In genomic region chr15:81304226-81304625, GRCh38 we compare ENCODE assay signal across 8 cellular contexts. TPM values are rescaled to one million over a fixed set of nuclear protein-coding genes. Genes with fewer than 3 reads are reported as not detected.
A peak's percentile ranks its signal among the peaks of the same experiment; 100 is the strongest.
DNase-seq lines count a peak whose midpoint lies in the region; ATAC-seq and TF ChIP-seq lines count a peak whose summit lies in the region.

No MANE protein-coding gene starts in this region.

- H3K36me3 ChIP-seq in tibial nerve: peaks cover 0 to 80% (median 19%) of the 10 kb centered on the region in 3 donors

- peak in 1 of 2 donors; percentile 20 for ATAC-seq in activated T-cell treated with anti-CD3 and anti-CD28 coated beads, Interleukin-2, amount 50 U/mL, for 72 hours (replicated peaks in 1 of 2)
- no peak for ATAC-seq in GM19351 (IDR thresholded peaks at IDR 0.05; ENCODE audit: unreplicated experiment)

- H3K36me3 Mint-ChIP-seq in activated T-cell treated with anti-CD3 and anti-CD28 coated beads, Interleukin-2, amount 50 U/mL, for 72 hours (ENCODE audit: insufficient read depth in 2 of 2): peaks cover 34 to 69% of the 10 kb centered on the region in 2 donors
- peaks cover 51% of the 10 kb centered on the region for H3K36me3 Mint-ChIP-seq in activated naive CD8-positive, alpha-beta T cell
- H3K36me3 Mint-ChIP-seq in immature natural killer cell: peaks cover 54 to 89% (median 71%) of the 10 kb centered on the region in 3 donors

- H3K27me3 ChIP-seq in tibial nerve: no peaks in the 10 kb centered on the region

- no peaks in the 10 kb centered on the region for H3K9me3 ChIP-seq in tibial nerve

- DNase-seq in activated T-cell treated with anti-CD3 and anti-CD28 coated beads, Interleukin-2, amount 50 U/mL, for 72 hours: no peak
- DNase-seq in activated T-cell treated with anti-CD3 and anti-CD28 coated beads, Interleukin-2, amount 50 U/mL, for 48 hours: no peak
- no peak for DNase-seq in immature natural killer cell
- DNase-seq in tibial nerve (ENCODE audit: low spot score in 2 of 2): peak; percentile 43 to 60
- no peak for DNase-seq in stimulated activated CD4-positive, alpha-beta T cell treated with anti-CD3 and anti-CD28 coated beads, Interleukin-15, amount 100 ng/mL, for 24 hours
- no peak for DNase-seq in NCI-H774 (lab: John Stamatoyannopoulos, UW)

- TF ChIP-seq EP300 in tibial nerve (IDR thresholded peaks at IDR 0.05): peak in 1 of 2 donors; percentile 72

- no peaks in the 10 kb centered on the region for H3K27me3 Mint-ChIP-seq in activated T-cell treated with anti-CD3 and anti-CD28 coated beads, Interleukin-2, amount 50 U/mL, for 72 hours (ENCODE audit: low read depth)
- H3K27me3 Mint-ChIP-seq in activated naive CD8-positive, alpha-beta T cell: no peaks in the 10 kb centered on the region
- H3K27me3 Mint-ChIP-seq in immature natural killer cell (ENCODE audit: low read depth in 3 of 3): peaks cover 0 to 3% (median 3%) of the 10 kb centered on the region in 3 donors

- peaks cover 94% of the 10 kb centered on the region for H3K4me1 Mint-ChIP-seq in activated T-cell treated with anti-CD3 and anti-CD28 coated beads, Interleukin-2, amount 50 U/mL, for 72 hours (ENCODE audit: low read depth)
- H3K4me1 Mint-ChIP-seq in activated naive CD8-positive, alpha-beta T cell (ENCODE audit: low read depth): peaks cover 84% of the 10 kb centered on the region
- peaks cover 83 to 91% of the 10 kb centered on the region in 2 donors for H3K4me1 Mint-ChIP-seq in immature natural killer cell

- TF ChIP-seq CTCF in tibial nerve (IDR thresholded peaks at IDR 0.05): no peak

- H3K27ac Mint-ChIP-seq in activated T-cell treated with anti-CD3 and anti-CD28 coated beads, Interleukin-2, amount 50 U/mL, for 72 hours: peak overlapping the region; percentile 94
- H3K27ac Mint-ChIP-seq in activated naive CD8-positive, alpha-beta T cell: peak overlapping the region; percentile 97
- H3K27ac Mint-ChIP-seq in immature natural killer cell: peak overlapping the region; percentile 95 to 100 (median 99)

- no peak overlapping the region for H3K4me3 ChIP-seq in tibial nerve

- 46 to 52% methylated on average over 5 of the region's 5 CpGs for WGBS in tibial nerve, 2 donors

- H3K4me1 ChIP-seq in tibial nerve: peaks cover 0 to 34% (median 24%) of the 10 kb centered on the region in 4 donors

- peak overlapping the region; percentile 96 to 98 for H3K4me3 Mint-ChIP-seq in activated T-cell treated with anti-CD3 and anti-CD28 coated beads, Interleukin-2, amount 50 U/mL, for 72 hours
- peak overlapping the region; percentile 98 for H3K4me3 Mint-ChIP-seq in activated naive CD8-positive, alpha-beta T cell
- H3K4me3 Mint-ChIP-seq in immature natural killer cell: peak overlapping the region; percentile 38 to 100 (median 99)

- peak overlapping the region in 3 of 4 donors; percentile 58 to 79 (median 76) for H3K27ac ChIP-seq in tibial nerve

- TF ChIP-seq POLR2A in tibial nerve (IDR thresholded peaks at IDR 0.05): no peak

- H3K9me3 Mint-ChIP-seq in activated T-cell treated with anti-CD3 and anti-CD28 coated beads, Interleukin-2, amount 50 U/mL, for 72 hours: no peaks in the 10 kb centered on the region
- no peaks in the 10 kb centered on the region for H3K9me3 Mint-ChIP-seq in activated naive CD8-positive, alpha-beta T cell (ENCODE audit: low read depth)
- no peaks in the 10 kb centered on the region for H3K9me3 Mint-ChIP-seq in immature natural killer cell

RNA-seq across cellular contexts. Expression of gene STARD5, which starts 19.7 kb away (rescaled TPM):
- total RNA-seq in activated T-cell treated with anti-CD3 and anti-CD28 coated beads, Interleukin-2, amount 50 U/mL, for 72 hours: 10 to 100 TPM in 1 of 2 donors, 1 to 10 TPM in 1; 9.0 to 10.3 TPM
- polyA plus RNA-seq in immature natural killer cell: 1 to 10 TPM in 2 of 3 donors, not detected in 1; 1.7 to 3.8 TPM
- total RNA-seq in tibial nerve: 1 to 10 TPM; 4.9 to 7.1 (median 6.1) TPM

Comparison
In these comparisons a context has a peak if more than half of its experiments do, and no peak if none do; other contexts are left out.
1. DNase-seq: peak in tibial nerve (2 of 2); none in activated T-cell treated with anti-CD3 and anti-CD28 coated beads, Interleukin-2, amount 50 U/mL, for 72 hours (0 of 2), activated T-cell treated with anti-CD3 and anti-CD28 coated beads, Interleukin-2, amount 50 U/mL, for 48 hours (0 of 2), immature natural killer cell (0 of 3), stimulated activated CD4-positive, alpha-beta T cell treated with anti-CD3 and anti-CD28 coated beads, Interleukin-15, amount 100 ng/mL, for 24 hours (single experiment) and NCI-H774 (single experiment).
2. Peak in every context shown above with its lines, with median percentiles within 50 percentile points of each other: H3K27ac Mint-ChIP-seq and H3K4me3 Mint-ChIP-seq.